In the genomic region with DNA sequence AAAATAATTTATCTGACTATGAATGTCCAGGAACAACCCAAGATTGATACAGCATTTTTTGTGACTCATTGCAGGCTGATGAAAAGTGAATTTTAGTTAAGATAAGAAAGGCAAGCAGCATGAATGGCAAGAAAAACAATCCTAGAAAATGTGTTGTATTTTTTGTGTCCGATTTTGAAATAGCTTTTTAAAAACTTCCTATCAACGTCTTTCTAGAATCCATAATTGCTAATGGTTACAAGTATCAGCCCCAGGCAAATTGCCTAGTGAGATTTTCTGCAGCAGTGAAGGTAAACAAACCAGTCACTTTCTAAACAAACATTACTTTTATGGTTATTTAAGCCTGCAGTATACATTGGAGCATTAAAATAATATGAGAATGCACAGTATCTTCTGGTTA, we compare ENCODE assay signal across 17 cellular contexts.
DNase-seq lines count a peak whose midpoint lies in the region; ATAC-seq and TF ChIP-seq lines count a peak whose summit lies in the region.
"Had no signal": no experiment of that assay in that cellular context is flagged by ENCODE, and none has a peak within 500 bp of the region (broad histone marks: within the 10 kb centered on the region; RNA-seq: fewer than 3 reads in every experiment).

No MANE protein-coding gene starts in this region.

- no peaks in the 10 kb centered on the region for H3K36me3 ChIP-seq in left lung
- H3K36me3 ChIP-seq: pancreas, thoracic aorta had no signal

- no peak overlapping the region for H3K27ac ChIP-seq in left lung
- H3K27ac ChIP-seq: pancreas, thoracic aorta had no signal

- no peak overlapping the region for H3K4me3 Mint-ChIP-seq in mesothelial cell of epicardium
- H3K4me3 Mint-ChIP-seq: activated B cell treated with CpG ODN at 0.5 μM for 24 hours; activated naive CD8-positive, alpha-beta T cell treated with anti-CD3 and anti-CD28 coated beads, Interleukin-2, amount 10 ng/mL, durations not matched to agents 7 days and 5 days had no signal

- peaks cover 42% of the 10 kb centered on the region for H3K4me1 Mint-ChIP-seq in mesothelial cell of epicardium

- H3K9me3 ChIP-seq in left lung, result no peaks in the 10 kb centered on the region
- H3K9me3 ChIP-seq: pancreas, thoracic aorta had no signal

- no peaks in the 10 kb centered on the region for H3K27me3 Mint-ChIP-seq in mesothelial cell of epicardium (ENCODE audit: low read depth)
- H3K27me3 Mint-ChIP-seq: activated B cell treated with CpG ODN at 0.5 μM for 24 hours; activated naive CD8-positive, alpha-beta T cell treated with anti-CD3 and anti-CD28 coated beads, Interleukin-2, amount 10 ng/mL, durations not matched to agents 7 days and 5 days had no signal

- H3K36me3 Mint-ChIP-seq in mesothelial cell of epicardium, result peaks cover 2% of the 10 kb centered on the region

- H3K4me1 ChIP-seq in left lung, result peaks cover 11 to 29% of the 10 kb centered on the region in 2 donors

- peak overlapping the region; percentile 22 for H3K27ac Mint-ChIP-seq in mesothelial cell of epicardium
- H3K27ac Mint-ChIP-seq: activated B cell treated with CpG ODN at 0.5 μM for 24 hours; activated naive CD8-positive, alpha-beta T cell treated with anti-CD3 and anti-CD28 coated beads, Interleukin-2, amount 10 ng/mL, durations not matched to agents 7 days and 5 days had no signal

- no peak overlapping the region for H3K4me3 ChIP-seq in left lung
- H3K4me3 ChIP-seq: pancreas, thoracic aorta had no signal

- H3K27me3 ChIP-seq in left lung, result no peaks in the 10 kb centered on the region
- H3K27me3 ChIP-seq: pancreas had no signal

- ATAC-seq in left lung, result no peak
- no peak for ATAC-seq in activated CD4-positive, CD25-positive, alpha-beta regulatory T cell treated with anti-CD3 and anti-CD28 coated beads, Interleukin-2, amount 50 U/mL, for 24 hours
- ATAC-seq in HG03432 (IDR thresholded peaks at IDR 0.05; ENCODE audit: unreplicated experiment), result no peak
- ATAC-seq: HepG2 had no signal

- no peaks in the 10 kb centered on the region for H3K9me3 Mint-ChIP-seq in mesothelial cell of epicardium
- H3K9me3 Mint-ChIP-seq: activated B cell treated with CpG ODN at 0.5 μM for 24 hours; activated naive CD8-positive, alpha-beta T cell treated with anti-CD3 and anti-CD28 coated beads, Interleukin-2, amount 10 ng/mL, durations not matched to agents 7 days and 5 days had no signal

- DNase-seq in NCI-H1092 treated with DMSO at 0.1 percent for 48 hours (lab: John Stamatoyannopoulos, UW) (peak; percentile 17), NCI-H1092 (lab: John Stamatoyannopoulos, UW) (no peak), NCI-H1417 (lab: John Stamatoyannopoulos, UW) (peak in 2 of 3 experiments; percentile 60 to 88), amniotic epithelial cell (ENCODE audit: low read depth) (peak; percentile 65), mesothelial cell of epicardium (ENCODE audit: low spot score in 2 of 2, unreplicated experiment in 2 of 2) (no peak), left lung (no peak)
- DNase-seq: 8988T; activated B cell treated with CpG ODN at 0.5 μM for 24 hours; activated naive CD8-positive, alpha-beta T cell treated with anti-CD3 and anti-CD28 coated beads, Interleukin-2, amount 10 ng/mL, durations not matched to agents 7 days and 5 days; cortex of kidney; midbrain; pancreas; stimulated activated CD4-positive, alpha-beta T cell treated with anti-CD3 and anti-CD28 coated beads, Interleukin-12 subunit alpha, Interleukin-12 subunit beta, amount 100 ng/mL, for 4 hours had no signal

- intact Hi-C loops in left lung (cut with DNase I), result no loop called here

- TF ChIP-seq CTCF in mesothelial cell of epicardium (IDR thresholded peaks at IDR 0.05; ENCODE audit: unreplicated experiment) (no peak), left lung (IDR thresholded peaks at IDR 0.05) (no peak)

Comparison
In these comparisons a context has a peak if more than half of its experiments do, and no peak if none do; other contexts are left out.
1. DNase-seq: peak in NCI-H1092 treated with DMSO at 0.1 percent for 48 hours (single experiment), NCI-H1417 (2 of 3) and amniotic epithelial cell (single experiment); none in NCI-H1092 (single experiment), mesothelial cell of epicardium (0 of 2) and left lung (0 of 2).